In the genomic region with DNA sequence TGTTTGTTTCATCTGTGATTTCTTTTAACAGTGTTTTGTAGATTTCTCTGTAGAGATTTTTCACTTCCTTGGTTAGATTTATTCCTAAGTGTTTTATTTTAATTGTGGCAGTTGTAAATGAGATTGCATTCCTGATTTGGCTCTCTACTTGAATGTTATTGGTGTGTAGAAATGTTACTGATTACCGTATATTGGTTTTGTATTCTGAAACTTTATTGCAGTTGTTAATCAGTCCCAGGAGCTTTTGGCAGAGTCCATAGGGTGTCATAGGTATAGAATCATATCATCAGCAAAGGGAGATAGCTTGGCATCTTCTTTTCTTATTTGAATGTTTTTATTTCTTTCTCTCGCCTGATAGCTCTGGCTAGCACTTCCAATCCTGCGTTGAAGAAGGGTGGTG, we compare ENCODE assay signal across 28 cellular contexts.
"Had no signal": no experiment of that assay in that cellular context is flagged by ENCODE, and none has a peak within 500 bp of the region (broad histone marks: within the 10 kb centered on the region; RNA-seq: fewer than 3 reads in every experiment).

No MANE protein-coding gene starts in this region.

- ATAC-seq: effector memory CD8-positive, alpha-beta T cell; esophagus mucosa; foreskin keratinocyte; gastrocnemius medialis; gastroesophageal sphincter; heart left ventricle; heart right ventricle had no signal

- H3K4me3 ChIP-seq: colonic mucosa, coronary artery, dorsolateral prefrontal cortex, esophagus muscularis mucosa, esophagus squamous epithelium, gastrocnemius medialis, gastroesophageal sphincter, heart left ventricle, heart right ventricle had no signal

- H3K4me1 ChIP-seq: colonic mucosa, esophagus muscularis mucosa, esophagus squamous epithelium, foreskin keratinocyte, gastrocnemius medialis, gastroesophageal sphincter, heart left ventricle, heart right ventricle had no signal

- H3K36me3 ChIP-seq: colonic mucosa, esophagus muscularis mucosa, esophagus squamous epithelium, gastrocnemius medialis, gastroesophageal sphincter, heart left ventricle, heart right ventricle had no signal

- H3K27me3 ChIP-seq: colonic mucosa, dorsolateral prefrontal cortex, esophagus muscularis mucosa, esophagus squamous epithelium, foreskin keratinocyte, gastrocnemius medialis, gastroesophageal sphincter, heart left ventricle, heart right ventricle had no signal

- FAIRE-seq: colon, endometrium, endothelial cell of umbilical vein, frontal cortex had no signal

- H3K9me3 ChIP-seq: colonic mucosa, esophagus muscularis mucosa, esophagus squamous epithelium, gastrocnemius medialis, gastroesophageal sphincter had no signal

- H3K27ac ChIP-seq: colonic mucosa, coronary artery, dorsolateral prefrontal cortex, epithelial cell of prostate, esophagus muscularis mucosa, esophagus squamous epithelium, foreskin keratinocyte, gastrocnemius medialis, gastroesophageal sphincter, heart left ventricle, heart right ventricle had no signal

- DNase-seq: colonic mucosa; cortex of kidney; dermis blood vessel endothelial cell; dorsolateral prefrontal cortex; effector CD4-positive, alpha-beta T cell; effector CD8-positive, alpha-beta T cell; effector memory CD4-positive, alpha-beta T cell; effector memory CD8-positive, alpha-beta T cell; endodermal cell; erythroblast; esophagus squamous epithelium; foreskin fibroblast; foreskin keratinocyte; foreskin melanocyte; gastrocnemius medialis; glutamatergic neuron; head of caudate nucleus; heart left ventricle; heart right ventricle had no signal
